In genomic region chr16:4733747-4734062, GRCh38 we compare ENCODE assay signal across 8 cellular contexts. TPM values are rescaled to one million over a fixed set of nuclear protein-coding genes. Genes with fewer than 3 reads are reported as not detected.
A peak's percentile ranks its signal among the peaks of the same experiment; 100 is the strongest.
DNase-seq lines count a peak whose midpoint lies in the region; ATAC-seq and TF ChIP-seq lines count a peak whose summit lies in the region.

No MANE protein-coding gene starts in this region.

- peak in 1 of 3 donors; percentile 26 for DNase-seq in CD4-positive, CD25-positive, alpha-beta regulatory T cell
- no peak for DNase-seq in endothelial cell (ENCODE audit: low spot score)
- no peak for DNase-seq in erythroblast (lab: John Stamatoyannopoulos, UW)
- no peak for DNase-seq in COLO829 (ENCODE audit: low spot score)
- DNase-seq in NCI-H345 (lab: John Stamatoyannopoulos, UW): no peak

- H3K4me1 ChIP-seq in CD4-positive, CD25-positive, alpha-beta regulatory T cell (ENCODE audit: control insufficient read depth, insufficient read depth, low read length, poor library complexity, severe bottlenecking): peaks cover 19% of the 10 kb centered on the region
- H3K4me1 ChIP-seq in neuron (ENCODE audit: insufficient read depth, low read length): peaks cover 8% of the 10 kb centered on the region

- peak in 1 of 2 donors; percentile 1 for ATAC-seq in CD4-positive, CD25-positive, alpha-beta regulatory T cell (ENCODE audit: low read depth in 2 of 2)
- ATAC-seq in HG02623 (IDR thresholded peaks at IDR 0.05; ENCODE audit: unreplicated experiment): peak; percentile 6

- peak overlapping the region; percentile 90 to 98 (median 96) for H3K4me3 Mint-ChIP-seq in CD4-positive, CD25-positive, alpha-beta regulatory T cell
- peak overlapping the region; percentile 91 for H3K4me3 Mint-ChIP-seq in endothelial cell (ENCODE audit: unreplicated experiment)

- peaks cover 3% of the 10 kb centered on the region for H3K36me3 ChIP-seq in CD4-positive, CD25-positive, alpha-beta regulatory T cell (ENCODE audit: control insufficient read depth, insufficient read depth, low read length)
- H3K36me3 ChIP-seq in neuron (ENCODE audit: insufficient read depth, low read length): peaks cover 10% of the 10 kb centered on the region

- H2AFZ ChIP-seq in neuron (ENCODE audit: low read depth, low read length): peak overlapping the region; percentile 69

- peak overlapping the region; percentile 82 for H3K27ac ChIP-seq in CD4-positive, CD25-positive, alpha-beta regulatory T cell (ENCODE audit: insufficient read depth, low read length, poor library complexity, severe bottlenecking)
- peak overlapping the region; percentile 79 for H3K27ac ChIP-seq in VCaP

- peak overlapping the region in 2 of 3 donors; percentile 86 to 87 for H3K27ac Mint-ChIP-seq in CD4-positive, CD25-positive, alpha-beta regulatory T cell
- no peak overlapping the region for H3K27ac Mint-ChIP-seq in endothelial cell (ENCODE audit: unreplicated experiment)

- no peaks in the 10 kb centered on the region for H3K9me3 ChIP-seq in CD4-positive, CD25-positive, alpha-beta regulatory T cell (ENCODE audit: control insufficient read depth in 2 of 2, low read length in 2 of 2)
- H3K9me3 ChIP-seq in neuron (ENCODE audit: low read length): no peaks in the 10 kb centered on the region

- no peaks in the 10 kb centered on the region for H3K9me3 Mint-ChIP-seq in CD4-positive, CD25-positive, alpha-beta regulatory T cell
- no peaks in the 10 kb centered on the region for H3K9me3 Mint-ChIP-seq in endothelial cell (ENCODE audit: unreplicated experiment)

- H3K36me3 Mint-ChIP-seq in CD4-positive, CD25-positive, alpha-beta regulatory T cell: peaks cover 3% of the 10 kb centered on the region
- H3K36me3 Mint-ChIP-seq in endothelial cell (ENCODE audit: low read depth, unreplicated experiment): peaks cover 8% of the 10 kb centered on the region

- no peak for TF ChIP-seq POLR2A in erythroblast (IDR thresholded peaks at IDR 0.05; ENCODE audit: low read length)

- H3K27me3 Mint-ChIP-seq in CD4-positive, CD25-positive, alpha-beta regulatory T cell: peaks cover 5% of the 10 kb centered on the region
- peaks cover 6% of the 10 kb centered on the region for H3K27me3 Mint-ChIP-seq in endothelial cell (ENCODE audit: unreplicated experiment)

- TF ChIP-seq CTCF in VCaP (conservative IDR thresholded peaks at IDR 0.05) (no peak), endothelial cell (IDR thresholded peaks at IDR 0.05; ENCODE audit: unreplicated experiment) (no peak)

- peaks cover 5 to 22% (median 15%) of the 10 kb centered on the region in 4 donors for H3K4me1 Mint-ChIP-seq in CD4-positive, CD25-positive, alpha-beta regulatory T cell
- H3K4me1 Mint-ChIP-seq in endothelial cell (ENCODE audit: unreplicated experiment): peaks cover 5% of the 10 kb centered on the region

- peak overlapping the region; percentile 79 for H3K4me3 ChIP-seq in CD4-positive, CD25-positive, alpha-beta regulatory T cell (ENCODE audit: low read depth, low read length)
- H3K4me3 ChIP-seq in neuron (ENCODE audit: low read length): peak overlapping the region; percentile 93

- no peaks in the 10 kb centered on the region for H3K27me3 ChIP-seq in CD4-positive, CD25-positive, alpha-beta regulatory T cell (ENCODE audit: control insufficient read depth, insufficient read depth, low read length)
- H3K27me3 ChIP-seq in neuron (ENCODE audit: insufficient read depth, low read length): no peaks in the 10 kb centered on the region

RNA-seq across cellular contexts. Expression of gene ANKS3, which starts 0.4 kb away (rescaled TPM):
- 20.4 TPM for total RNA-seq in CD4-positive, CD25-positive, alpha-beta regulatory T cell
- 1 to 10 TPM; 1.4 to 4.0 (median 2.5) TPM for polyA plus RNA-seq in CD4-positive, CD25-positive, alpha-beta regulatory T cell
- 15.6 TPM for total RNA-seq in endothelial cell (ENCODE audit: unreplicated experiment)

RNA-seq across cellular contexts. Expression of gene DNAAF8, which starts 0.6 kb away (rescaled TPM):
- not detected for total RNA-seq in CD4-positive, CD25-positive, alpha-beta regulatory T cell
- under 1 TPM in 1 of 4 donors, not detected in 3; 0.06 TPM for polyA plus RNA-seq in CD4-positive, CD25-positive, alpha-beta regulatory T cell
- total RNA-seq in endothelial cell (ENCODE audit: unreplicated experiment): 0.18 TPM

RNA-seq across cellular contexts. Expression of gene ZNF500, which starts 33.3 kb away (rescaled TPM):
- total RNA-seq in CD4-positive, CD25-positive, alpha-beta regulatory T cell: 12.3 TPM
- 10 to 100 TPM in 2 of 4 donors, 1 to 10 TPM in 2; 4.5 to 16.9 (median 12.1) TPM for polyA plus RNA-seq in CD4-positive, CD25-positive, alpha-beta regulatory T cell
- 32.8 TPM for total RNA-seq in endothelial cell (ENCODE audit: unreplicated experiment)

RNA-seq across cellular contexts. Expression of gene NUDT16L1, which starts 40.3 kb away (rescaled TPM):
- 43.7 TPM for total RNA-seq in CD4-positive, CD25-positive, alpha-beta regulatory T cell
- 100 to 1,000 TPM in 1 of 4 donors, 10 to 100 TPM in 3; 77.8 to 110 (median 91.5) TPM for polyA plus RNA-seq in CD4-positive, CD25-positive, alpha-beta regulatory T cell
- 43.1 TPM for total RNA-seq in endothelial cell (ENCODE audit: unreplicated experiment)

RNA-seq across cellular contexts. Expression of gene SEPTIN12, which starts 54.4 kb away (rescaled TPM):
- total RNA-seq in CD4-positive, CD25-positive, alpha-beta regulatory T cell: 0.27 TPM
- not detected for polyA plus RNA-seq in CD4-positive, CD25-positive, alpha-beta regulatory T cell
- total RNA-seq in endothelial cell (ENCODE audit: unreplicated experiment): 11.5 TPM
